In the genomic region with DNA sequence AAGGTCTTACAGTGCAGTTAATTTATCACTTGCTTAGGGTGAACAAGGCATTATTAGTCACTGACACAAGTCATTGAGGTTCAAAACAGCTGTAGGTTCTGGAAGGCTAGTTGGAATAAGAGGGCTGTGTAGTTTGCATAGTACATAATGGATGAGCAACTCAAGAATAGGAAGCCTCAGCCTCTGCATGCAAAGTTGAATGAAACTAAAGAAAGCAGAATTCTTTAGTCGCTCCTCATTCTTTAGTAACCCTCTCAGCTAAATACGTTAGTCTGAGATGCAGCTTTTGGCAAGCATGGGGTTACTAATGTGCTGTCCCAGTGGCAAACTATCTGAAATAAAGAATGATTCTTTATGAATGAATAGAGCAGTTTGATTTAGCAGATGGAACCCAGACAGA, we compare ENCODE assay signal across 2 cellular contexts.
TF ChIP-seq lines count a peak whose summit lies in the region.

No MANE protein-coding gene starts in this region.

TF ChIP-seq in GM23338, 12 proteins besides CTCF, POLR2A, EP300 and RAD21 (continued from another document):
- TF ChIP-seq, protein P1, sequence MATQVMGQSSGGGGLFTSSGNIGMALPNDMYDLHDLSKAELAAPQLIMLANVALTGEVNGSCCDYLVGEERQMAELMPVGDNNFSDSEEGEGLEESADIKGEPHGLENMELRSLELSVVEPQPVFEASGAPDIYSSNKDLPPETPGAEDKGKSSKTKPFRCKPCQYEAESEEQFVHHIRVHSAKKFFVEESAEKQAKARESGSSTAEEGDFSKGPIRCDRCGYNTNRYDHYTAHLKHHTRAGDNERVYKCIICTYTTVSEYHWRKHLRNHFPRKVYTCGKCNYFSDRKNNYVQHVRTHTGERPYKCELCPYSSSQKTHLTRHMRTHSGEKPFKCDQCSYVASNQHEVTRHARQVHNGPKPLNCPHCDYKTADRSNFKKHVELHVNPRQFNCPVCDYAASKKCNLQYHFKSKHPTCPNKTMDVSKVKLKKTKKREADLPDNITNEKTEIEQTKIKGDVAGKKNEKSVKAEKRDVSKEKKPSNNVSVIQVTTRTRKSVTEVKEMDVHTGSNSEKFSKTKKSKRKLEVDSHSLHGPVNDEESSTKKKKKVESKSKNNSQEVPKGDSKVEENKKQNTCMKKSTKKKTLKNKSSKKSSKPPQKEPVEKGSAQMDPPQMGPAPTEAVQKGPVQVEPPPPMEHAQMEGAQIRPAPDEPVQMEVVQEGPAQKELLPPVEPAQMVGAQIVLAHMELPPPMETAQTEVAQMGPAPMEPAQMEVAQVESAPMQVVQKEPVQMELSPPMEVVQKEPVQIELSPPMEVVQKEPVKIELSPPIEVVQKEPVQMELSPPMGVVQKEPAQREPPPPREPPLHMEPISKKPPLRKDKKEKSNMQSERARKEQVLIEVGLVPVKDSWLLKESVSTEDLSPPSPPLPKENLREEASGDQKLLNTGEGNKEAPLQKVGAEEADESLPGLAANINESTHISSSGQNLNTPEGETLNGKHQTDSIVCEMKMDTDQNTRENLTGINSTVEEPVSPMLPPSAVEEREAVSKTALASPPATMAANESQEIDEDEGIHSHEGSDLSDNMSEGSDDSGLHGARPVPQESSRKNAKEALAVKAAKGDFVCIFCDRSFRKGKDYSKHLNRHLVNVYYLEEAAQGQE (IDR thresholded peaks at IDR 0.05; ENCODE audit: unreplicated experiment): no peak
- TF ChIP-seq POLR2AphosphoS5 (IDR thresholded peaks at IDR 0.05; ENCODE audit: low read depth): no peak
- no peak for TF ChIP-seq EZH2phosphoT487 (IDR thresholded peaks at IDR 0.05; ENCODE audit: unreplicated experiment)
- TF ChIP-seq ZNF331 (CRISPR knock-in tag; IDR thresholded peaks at IDR 0.05; ENCODE audit: low read depth): no peak
- TF ChIP-seq, protein P2, sequence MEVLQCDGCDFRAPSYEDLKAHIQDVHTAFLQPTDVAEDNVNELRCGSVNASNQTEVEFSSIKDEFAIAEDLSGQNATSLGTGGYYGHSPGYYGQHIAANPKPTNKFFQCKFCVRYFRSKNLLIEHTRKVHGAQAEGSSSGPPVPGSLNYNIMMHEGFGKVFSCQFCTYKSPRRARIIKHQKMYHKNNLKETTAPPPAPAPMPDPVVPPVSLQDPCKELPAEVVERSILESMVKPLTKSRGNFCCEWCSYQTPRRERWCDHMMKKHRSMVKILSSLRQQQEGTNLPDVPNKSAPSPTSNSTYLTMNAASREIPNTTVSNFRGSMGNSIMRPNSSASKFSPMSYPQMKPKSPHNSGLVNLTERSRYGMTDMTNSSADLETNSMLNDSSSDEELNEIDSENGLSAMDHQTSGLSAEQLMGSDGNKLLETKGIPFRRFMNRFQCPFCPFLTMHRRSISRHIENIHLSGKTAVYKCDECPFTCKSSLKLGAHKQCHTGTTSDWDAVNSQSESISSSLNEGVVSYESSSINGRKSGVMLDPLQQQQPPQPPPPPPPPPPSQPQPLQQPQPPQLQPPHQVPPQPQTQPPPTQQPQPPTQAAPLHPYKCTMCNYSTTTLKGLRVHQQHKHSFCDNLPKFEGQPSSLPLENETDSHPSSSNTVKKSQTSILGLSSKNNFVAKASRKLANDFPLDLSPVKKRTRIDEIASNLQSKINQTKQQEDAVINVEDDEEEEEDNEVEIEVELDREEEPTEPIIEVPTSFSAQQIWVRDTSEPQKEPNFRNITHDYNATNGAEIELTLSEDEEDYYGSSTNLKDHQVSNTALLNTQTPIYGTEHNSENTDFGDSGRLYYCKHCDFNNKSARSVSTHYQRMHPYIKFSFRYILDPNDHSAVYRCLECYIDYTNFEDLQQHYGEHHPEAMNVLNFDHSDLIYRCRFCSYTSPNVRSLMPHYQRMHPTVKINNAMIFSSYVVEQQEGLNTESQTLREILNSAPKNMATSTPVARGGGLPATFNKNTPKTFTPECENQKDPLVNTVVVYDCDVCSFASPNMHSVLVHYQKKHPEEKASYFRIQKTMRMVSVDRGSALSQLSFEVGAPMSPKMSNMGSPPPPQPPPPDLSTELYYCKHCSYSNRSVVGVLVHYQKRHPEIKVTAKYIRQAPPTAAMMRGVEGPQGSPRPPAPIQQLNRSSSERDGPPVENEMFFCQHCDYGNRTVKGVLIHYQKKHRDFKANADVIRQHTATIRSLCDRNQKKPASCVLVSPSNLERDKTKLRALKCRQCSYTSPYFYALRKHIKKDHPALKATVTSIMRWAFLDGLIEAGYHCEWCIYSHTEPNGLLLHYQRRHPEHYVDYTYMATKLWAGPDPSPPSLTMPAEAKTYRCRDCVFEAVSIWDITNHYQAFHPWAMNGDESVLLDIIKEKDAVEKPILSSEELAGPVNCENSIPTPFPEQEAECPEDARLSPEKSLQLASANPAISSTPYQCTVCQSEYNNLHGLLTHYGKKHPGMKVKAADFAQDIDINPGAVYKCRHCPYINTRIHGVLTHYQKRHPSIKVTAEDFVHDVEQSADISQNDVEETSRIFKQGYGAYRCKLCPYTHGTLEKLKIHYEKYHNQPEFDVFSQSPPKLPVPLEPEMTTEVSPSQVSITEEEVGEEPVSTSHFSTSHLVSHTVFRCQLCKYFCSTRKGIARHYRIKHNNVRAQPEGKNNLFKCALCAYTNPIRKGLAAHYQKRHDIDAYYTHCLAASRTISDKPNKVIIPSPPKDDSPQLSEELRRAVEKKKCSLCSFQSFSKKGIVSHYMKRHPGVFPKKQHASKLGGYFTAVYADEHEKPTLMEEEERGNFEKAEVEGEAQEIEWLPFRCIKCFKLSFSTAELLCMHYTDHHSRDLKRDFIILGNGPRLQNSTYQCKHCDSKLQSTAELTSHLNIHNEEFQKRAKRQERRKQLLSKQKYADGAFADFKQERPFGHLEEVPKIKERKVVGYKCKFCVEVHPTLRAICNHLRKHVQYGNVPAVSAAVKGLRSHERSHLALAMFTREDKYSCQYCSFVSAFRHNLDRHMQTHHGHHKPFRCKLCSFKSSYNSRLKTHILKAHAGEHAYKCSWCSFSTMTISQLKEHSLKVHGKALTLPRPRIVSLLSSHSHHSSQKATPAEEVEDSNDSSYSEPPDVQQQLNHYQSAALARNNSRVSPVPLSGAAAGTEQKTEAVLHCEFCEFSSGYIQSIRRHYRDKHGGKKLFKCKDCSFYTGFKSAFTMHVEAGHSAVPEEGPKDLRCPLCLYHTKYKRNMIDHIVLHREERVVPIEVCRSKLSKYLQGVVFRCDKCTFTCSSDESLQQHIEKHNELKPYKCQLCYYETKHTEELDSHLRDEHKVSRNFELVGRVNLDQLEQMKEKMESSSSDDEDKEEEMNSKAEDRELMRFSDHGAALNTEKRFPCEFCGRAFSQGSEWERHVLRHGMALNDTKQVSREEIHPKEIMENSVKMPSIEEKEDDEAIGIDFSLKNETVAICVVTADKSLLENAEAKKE (CRISPR knock-in tag; IDR thresholded peaks at IDR 0.05): no peak
- no peak for TF ChIP-seq STAT1 (IDR thresholded peaks at IDR 0.05; ENCODE audit: unreplicated experiment)
- no peak for TF ChIP-seq JUNB (IDR thresholded peaks at IDR 0.05; ENCODE audit: unreplicated experiment)
- no peak for TF ChIP-seq ZNF114 (CRISPR knock-in tag; IDR thresholded peaks at IDR 0.05)
- TF ChIP-seq NANOG (IDR thresholded peaks at IDR 0.05; ENCODE audit: borderline replicate concordance): no peak
- no peak for TF ChIP-seq EZH2 (IDR thresholded peaks at IDR 0.05; ENCODE audit: low read depth, unreplicated experiment)

TF ChIP-seq in WTC11, 78 proteins besides CTCF, POLR2A, EP300 and RAD21 (continued from another document):
- TF ChIP-seq ETV6 (CRISPR knock-in tag; IDR thresholded peaks at IDR 0.05) (no peak), RORB (CRISPR knock-in tag; IDR thresholded peaks at IDR 0.05) (no peak), ATF1 (CRISPR knock-in tag; IDR thresholded peaks at IDR 0.05) (no peak), SP1 (CRISPR knock-in tag; conservative IDR thresholded peaks at IDR 0.05) (no peak), TCF7 (CRISPR knock-in tag; IDR thresholded peaks at IDR 0.05; ENCODE audit: low read depth) (no peak), GTF2I (CRISPR knock-in tag; conservative IDR thresholded peaks at IDR 0.05) (no peak), FOXK1 (CRISPR knock-in tag; IDR thresholded peaks at IDR 0.05) (no peak), ZNF219 (CRISPR knock-in tag; IDR thresholded peaks at IDR 0.05; ENCODE audit: borderline replicate concordance) (no peak)
- TF ChIP-seq, protein P3, sequence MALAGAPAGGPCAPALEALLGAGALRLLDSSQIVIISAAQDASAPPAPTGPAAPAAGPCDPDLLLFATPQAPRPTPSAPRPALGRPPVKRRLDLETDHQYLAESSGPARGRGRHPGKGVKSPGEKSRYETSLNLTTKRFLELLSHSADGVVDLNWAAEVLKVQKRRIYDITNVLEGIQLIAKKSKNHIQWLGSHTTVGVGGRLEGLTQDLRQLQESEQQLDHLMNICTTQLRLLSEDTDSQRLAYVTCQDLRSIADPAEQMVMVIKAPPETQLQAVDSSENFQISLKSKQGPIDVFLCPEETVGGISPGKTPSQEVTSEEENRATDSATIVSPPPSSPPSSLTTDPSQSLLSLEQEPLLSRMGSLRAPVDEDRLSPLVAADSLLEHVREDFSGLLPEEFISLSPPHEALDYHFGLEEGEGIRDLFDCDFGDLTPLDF (CRISPR knock-in tag; IDR thresholded peaks at IDR 0.05): no peak
- TF ChIP-seq, protein P4, sequence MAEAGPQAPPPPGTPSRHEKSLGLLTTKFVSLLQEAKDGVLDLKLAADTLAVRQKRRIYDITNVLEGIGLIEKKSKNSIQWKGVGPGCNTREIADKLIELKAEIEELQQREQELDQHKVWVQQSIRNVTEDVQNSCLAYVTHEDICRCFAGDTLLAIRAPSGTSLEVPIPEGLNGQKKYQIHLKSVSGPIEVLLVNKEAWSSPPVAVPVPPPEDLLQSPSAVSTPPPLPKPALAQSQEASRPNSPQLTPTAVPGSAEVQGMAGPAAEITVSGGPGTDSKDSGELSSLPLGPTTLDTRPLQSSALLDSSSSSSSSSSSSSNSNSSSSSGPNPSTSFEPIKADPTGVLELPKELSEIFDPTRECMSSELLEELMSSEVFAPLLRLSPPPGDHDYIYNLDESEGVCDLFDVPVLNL (CRISPR knock-in tag; IDR thresholded peaks at IDR 0.05; ENCODE audit: borderline replicate concordance, low read depth): no peak
- TF ChIP-seq, protein P5, sequence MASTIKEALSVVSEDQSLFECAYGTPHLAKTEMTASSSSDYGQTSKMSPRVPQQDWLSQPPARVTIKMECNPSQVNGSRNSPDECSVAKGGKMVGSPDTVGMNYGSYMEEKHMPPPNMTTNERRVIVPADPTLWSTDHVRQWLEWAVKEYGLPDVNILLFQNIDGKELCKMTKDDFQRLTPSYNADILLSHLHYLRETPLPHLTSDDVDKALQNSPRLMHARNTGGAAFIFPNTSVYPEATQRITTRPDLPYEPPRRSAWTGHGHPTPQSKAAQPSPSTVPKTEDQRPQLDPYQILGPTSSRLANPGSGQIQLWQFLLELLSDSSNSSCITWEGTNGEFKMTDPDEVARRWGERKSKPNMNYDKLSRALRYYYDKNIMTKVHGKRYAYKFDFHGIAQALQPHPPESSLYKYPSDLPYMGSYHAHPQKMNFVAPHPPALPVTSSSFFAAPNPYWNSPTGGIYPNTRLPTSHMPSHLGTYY (CRISPR knock-in tag; IDR thresholded peaks at IDR 0.05): no peak
- TF ChIP-seq, protein P6, sequence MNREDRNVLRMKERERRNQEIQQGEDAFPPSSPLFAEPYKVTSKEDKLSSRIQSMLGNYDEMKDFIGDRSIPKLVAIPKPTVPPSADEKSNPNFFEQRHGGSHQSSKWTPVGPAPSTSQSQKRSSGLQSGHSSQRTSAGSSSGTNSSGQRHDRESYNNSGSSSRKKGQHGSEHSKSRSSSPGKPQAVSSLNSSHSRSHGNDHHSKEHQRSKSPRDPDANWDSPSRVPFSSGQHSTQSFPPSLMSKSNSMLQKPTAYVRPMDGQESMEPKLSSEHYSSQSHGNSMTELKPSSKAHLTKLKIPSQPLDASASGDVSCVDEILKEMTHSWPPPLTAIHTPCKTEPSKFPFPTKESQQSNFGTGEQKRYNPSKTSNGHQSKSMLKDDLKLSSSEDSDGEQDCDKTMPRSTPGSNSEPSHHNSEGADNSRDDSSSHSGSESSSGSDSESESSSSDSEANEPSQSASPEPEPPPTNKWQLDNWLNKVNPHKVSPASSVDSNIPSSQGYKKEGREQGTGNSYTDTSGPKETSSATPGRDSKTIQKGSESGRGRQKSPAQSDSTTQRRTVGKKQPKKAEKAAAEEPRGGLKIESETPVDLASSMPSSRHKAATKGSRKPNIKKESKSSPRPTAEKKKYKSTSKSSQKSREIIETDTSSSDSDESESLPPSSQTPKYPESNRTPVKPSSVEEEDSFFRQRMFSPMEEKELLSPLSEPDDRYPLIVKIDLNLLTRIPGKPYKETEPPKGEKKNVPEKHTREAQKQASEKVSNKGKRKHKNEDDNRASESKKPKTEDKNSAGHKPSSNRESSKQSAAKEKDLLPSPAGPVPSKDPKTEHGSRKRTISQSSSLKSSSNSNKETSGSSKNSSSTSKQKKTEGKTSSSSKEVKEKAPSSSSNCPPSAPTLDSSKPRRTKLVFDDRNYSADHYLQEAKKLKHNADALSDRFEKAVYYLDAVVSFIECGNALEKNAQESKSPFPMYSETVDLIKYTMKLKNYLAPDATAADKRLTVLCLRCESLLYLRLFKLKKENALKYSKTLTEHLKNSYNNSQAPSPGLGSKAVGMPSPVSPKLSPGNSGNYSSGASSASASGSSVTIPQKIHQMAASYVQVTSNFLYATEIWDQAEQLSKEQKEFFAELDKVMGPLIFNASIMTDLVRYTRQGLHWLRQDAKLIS (CRISPR knock-in tag; IDR thresholded peaks at IDR 0.05; ENCODE audit: borderline replicate concordance): no peak
- TF ChIP-seq, protein P7, sequence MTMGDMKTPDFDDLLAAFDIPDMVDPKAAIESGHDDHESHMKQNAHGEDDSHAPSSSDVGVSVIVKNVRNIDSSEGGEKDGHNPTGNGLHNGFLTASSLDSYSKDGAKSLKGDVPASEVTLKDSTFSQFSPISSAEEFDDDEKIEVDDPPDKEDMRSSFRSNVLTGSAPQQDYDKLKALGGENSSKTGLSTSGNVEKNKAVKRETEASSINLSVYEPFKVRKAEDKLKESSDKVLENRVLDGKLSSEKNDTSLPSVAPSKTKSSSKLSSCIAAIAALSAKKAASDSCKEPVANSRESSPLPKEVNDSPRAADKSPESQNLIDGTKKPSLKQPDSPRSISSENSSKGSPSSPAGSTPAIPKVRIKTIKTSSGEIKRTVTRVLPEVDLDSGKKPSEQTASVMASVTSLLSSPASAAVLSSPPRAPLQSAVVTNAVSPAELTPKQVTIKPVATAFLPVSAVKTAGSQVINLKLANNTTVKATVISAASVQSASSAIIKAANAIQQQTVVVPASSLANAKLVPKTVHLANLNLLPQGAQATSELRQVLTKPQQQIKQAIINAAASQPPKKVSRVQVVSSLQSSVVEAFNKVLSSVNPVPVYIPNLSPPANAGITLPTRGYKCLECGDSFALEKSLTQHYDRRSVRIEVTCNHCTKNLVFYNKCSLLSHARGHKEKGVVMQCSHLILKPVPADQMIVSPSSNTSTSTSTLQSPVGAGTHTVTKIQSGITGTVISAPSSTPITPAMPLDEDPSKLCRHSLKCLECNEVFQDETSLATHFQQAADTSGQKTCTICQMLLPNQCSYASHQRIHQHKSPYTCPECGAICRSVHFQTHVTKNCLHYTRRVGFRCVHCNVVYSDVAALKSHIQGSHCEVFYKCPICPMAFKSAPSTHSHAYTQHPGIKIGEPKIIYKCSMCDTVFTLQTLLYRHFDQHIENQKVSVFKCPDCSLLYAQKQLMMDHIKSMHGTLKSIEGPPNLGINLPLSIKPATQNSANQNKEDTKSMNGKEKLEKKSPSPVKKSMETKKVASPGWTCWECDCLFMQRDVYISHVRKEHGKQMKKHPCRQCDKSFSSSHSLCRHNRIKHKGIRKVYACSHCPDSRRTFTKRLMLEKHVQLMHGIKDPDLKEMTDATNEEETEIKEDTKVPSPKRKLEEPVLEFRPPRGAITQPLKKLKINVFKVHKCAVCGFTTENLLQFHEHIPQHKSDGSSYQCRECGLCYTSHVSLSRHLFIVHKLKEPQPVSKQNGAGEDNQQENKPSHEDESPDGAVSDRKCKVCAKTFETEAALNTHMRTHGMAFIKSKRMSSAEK (CRISPR knock-in tag; IDR thresholded peaks at IDR 0.05; ENCODE audit: borderline replicate concordance): no peak
